In genomic region chr17:3754458-3755334, GRCh38 we compare ENCODE assay signal across 2 cellular contexts.
A peak's percentile ranks its signal among the peaks of the same experiment; 100 is the strongest.
TF ChIP-seq lines count a peak whose summit lies in the region.

No MANE protein-coding gene starts in this region.

TF ChIP-seq in SK-N-SH, 30 proteins besides CTCF, POLR2A, EP300 and RAD21:
- TF ChIP-seq TCF12 (IDR thresholded peaks at IDR 0.05) (no peak), NFIC (IDR thresholded peaks at IDR 0.05; ENCODE audit: borderline replicate concordance) (no peak)
TF ChIP-seq in SK-N-SH: peak in this region for 0.

TF ChIP-seq in GM12878, 131 proteins besides CTCF, POLR2A, EP300 and RAD21:
- TF ChIP-seq HSF1 (IDR thresholded peaks at IDR 0.05; ENCODE audit: low read depth, low read length) = no peak
- TF ChIP-seq USF1 (IDR thresholded peaks at IDR 0.05; ENCODE audit: borderline replicate concordance, extremely low read length, insufficient read depth, low read depth, low read length) = peak; percentile 2
- no peak for TF ChIP-seq ZSCAN29 (IDR thresholded peaks at IDR 0.05)
- no peak for TF ChIP-seq PRDM15 (CRISPR knock-in tag; IDR thresholded peaks at IDR 0.05)
- no peak for TF ChIP-seq TCF12 (IDR thresholded peaks at IDR 0.05; ENCODE audit: low read depth, low read length)
- TF ChIP-seq BMI1 (IDR thresholded peaks at IDR 0.05; ENCODE audit: borderline replicate concordance) = no peak
- no peak for TF ChIP-seq RB1 (IDR thresholded peaks at IDR 0.05; ENCODE audit: borderline replicate concordance)
- peak in 1 of 2 experiments; percentile 32; a peak in 1 of 4 replicates for TF ChIP-seq BHLHE40 (IDR thresholded peaks at IDR 0.05; ENCODE audit: borderline replicate concordance in 1 of 2, low read depth in 2 of 2, low read length in 1 of 2)
